Comparison of ENCODE assay signal across 1 cellular context in genomic region chr17:80008848-80009247, GRCh38.
TF ChIP-seq lines count a peak whose summit lies in the region.

No MANE protein-coding gene starts in this region.

TF ChIP-seq in IMR-90, 13 proteins besides CTCF, POLR2A, EP300 and RAD21:
- TF ChIP-seq SMC3 (IDR thresholded peaks at IDR 0.05; ENCODE audit: low read depth, low read length), result no peak
- TF ChIP-seq MAFK (IDR thresholded peaks at IDR 0.05; ENCODE audit: low read depth, low read length), result no peak
